13 cellular contexts compared by ENCODE assay signal in genomic region chr12:56336361-56337167, GRCh38. TPM values are rescaled to one million over a fixed set of nuclear protein-coding genes. Genes with fewer than 3 reads are reported as not detected.
DNase-seq lines count a peak whose midpoint lies in the region; ATAC-seq and TF ChIP-seq lines count a peak whose summit lies in the region.
"Had no signal": no experiment of that assay in that cellular context is flagged by ENCODE, and none has a peak within 500 bp of the region (broad histone marks: within the 10 kb centered on the region; RNA-seq: fewer than 3 reads in every experiment).

No MANE protein-coding gene starts in this region.

- intact Hi-C loops in spleen (cut with DNase I; ENCODE audit: low total_unique reads), result loop anchor here (10.0 kb wide), 1 partner anchor 128 kb away; the partner anchor contains the start of gene SPRYD4

- H3K27ac Mint-ChIP-seq in activated CD4-positive, alpha-beta T cell treated with anti-CD3 and anti-CD28 coated beads, Interleukin-2, amount 10 ng/mL, durations not matched to agents 7 days and 5 days, result peak overlapping the region; percentile 79
- H3K27ac Mint-ChIP-seq in activated naive CD8-positive, alpha-beta T cell treated with anti-CD3 and anti-CD28 coated beads for 36 hours, result peak overlapping the region; percentile 96

- peaks cover 10 to 57% (median 43%) of the 10 kb centered on the region in 6 donors for H3K4me1 ChIP-seq in spleen

- in situ Hi-C loops in GM13977 (cut with MboI; ENCODE audit: low pct_unique_long_range_greater_than_20kb, low sequenced_read_pairs, unreplicated experiment), result no loop called here

- TF ChIP-seq POLR2A in spleen (IDR thresholded peaks at IDR 0.05), result no peak

- no peak for DNase-seq in activated CD4-positive, alpha-beta T cell treated with anti-CD3 and anti-CD28 coated beads, Interleukin-2, amount 10 ng/mL, durations not matched to agents 7 days and 5 days
- DNase-seq in activated CD4-positive, alpha-beta T cell treated with anti-CD3 and anti-CD28 coated beads for 4 hours, result no peak
- DNase-seq in NAMALWA (ENCODE audit: low spot score) (peak; percentile 59), spleen (peak; percentile 30), iPS-NIHi11 (ENCODE audit: low spot score) (no peak), GM13977 (ENCODE audit: low spot score) (no peak)
- no peak for DNase-seq in activated naive CD8-positive, alpha-beta T cell treated with anti-CD3 and anti-CD28 coated beads for 36 hours
- DNase-seq: NCI-H1930, sigmoid colon had no signal

- H3K36me3 Mint-ChIP-seq in activated CD4-positive, alpha-beta T cell treated with anti-CD3 and anti-CD28 coated beads, Interleukin-2, amount 10 ng/mL, durations not matched to agents 7 days and 5 days (ENCODE audit: low read depth), result peaks cover 22% of the 10 kb centered on the region
- H3K36me3 Mint-ChIP-seq in activated naive CD8-positive, alpha-beta T cell treated with anti-CD3 and anti-CD28 coated beads for 36 hours, result peaks cover 20% of the 10 kb centered on the region

- no peak overlapping the region for H3K4me3 ChIP-seq in spleen
- H3K4me3 ChIP-seq: sigmoid colon had no signal

- H3K9me3 Mint-ChIP-seq in activated CD4-positive, alpha-beta T cell treated with anti-CD3 and anti-CD28 coated beads, Interleukin-2, amount 10 ng/mL, durations not matched to agents 7 days and 5 days, result no peaks in the 10 kb centered on the region
- H3K9me3 Mint-ChIP-seq in activated naive CD8-positive, alpha-beta T cell treated with anti-CD3 and anti-CD28 coated beads for 36 hours, result no peaks in the 10 kb centered on the region

- TF ChIP-seq CTCF in spleen (IDR thresholded peaks at IDR 0.05 in 8 of 11, conservative IDR thresholded peaks at IDR 0.05 in 3 of 11) (no peak), GM13977 (IDR thresholded peaks at IDR 0.05; ENCODE audit: extremely low read depth, insufficient read depth, missing control alignments) (no peak)

- no peaks in the 10 kb centered on the region for H3K27me3 ChIP-seq in spleen (replicated peaks in 1 of 7)
- H3K27me3 ChIP-seq: sigmoid colon had no signal

- no peak overlapping the region for H3K4me3 Mint-ChIP-seq in activated CD4-positive, alpha-beta T cell treated with anti-CD3 and anti-CD28 coated beads, Interleukin-2, amount 10 ng/mL, durations not matched to agents 7 days and 5 days
- no peak overlapping the region for H3K4me3 Mint-ChIP-seq in activated naive CD8-positive, alpha-beta T cell treated with anti-CD3 and anti-CD28 coated beads for 36 hours

- H3K27me3 Mint-ChIP-seq in activated CD4-positive, alpha-beta T cell treated with anti-CD3 and anti-CD28 coated beads, Interleukin-2, amount 10 ng/mL, durations not matched to agents 7 days and 5 days, result no peaks in the 10 kb centered on the region
- H3K27me3 Mint-ChIP-seq in activated naive CD8-positive, alpha-beta T cell treated with anti-CD3 and anti-CD28 coated beads for 36 hours, result peaks cover 4% of the 10 kb centered on the region

- POLR2A ChIA-PET in activated CD4-positive, alpha-beta T cell treated with anti-CD3 and anti-CD28 coated beads, Interleukin-2, amount 10 ng/mL, durations not matched to agents 7 days and 5 days (lab: Charles Lee), result no interaction called here

- no peak for ATAC-seq in HG03097 (IDR thresholded peaks at IDR 0.05; ENCODE audit: low FRiP score, unreplicated experiment)

- peaks cover 0 to 8% (median 0%) of the 10 kb centered on the region in 6 donors for H3K36me3 ChIP-seq in spleen
- H3K36me3 ChIP-seq: sigmoid colon had no signal

- CTCF ChIA-PET in activated CD4-positive, alpha-beta T cell treated with anti-CD3 and anti-CD28 coated beads, Interleukin-2, amount 10 ng/mL, durations not matched to agents 7 days and 5 days (lab: Charles Lee), result interaction anchor here (1.3 to 2.6 kb wide), 3 partner anchors 10 to 21 kb away, joined by 3 to 11 read pairs (median 5); partner anchors contain the start of gene CNPY2

- H3K27ac ChIP-seq in spleen, result peak overlapping the region in 3 of 8 donors; percentile 78 to 91 (median 81)
- H3K27ac ChIP-seq: sigmoid colon had no signal

- 75 to 84% (median 80%) methylated on average over 9 of the region's 9 CpGs for WGBS in spleen, 5 donors

- H3K9me3 ChIP-seq in spleen, result no peaks in the 10 kb centered on the region
- H3K9me3 ChIP-seq: sigmoid colon had no signal

- peaks cover 62% of the 10 kb centered on the region for H3K4me1 Mint-ChIP-seq in activated CD4-positive, alpha-beta T cell treated with anti-CD3 and anti-CD28 coated beads, Interleukin-2, amount 10 ng/mL, durations not matched to agents 7 days and 5 days
- peaks cover 54% of the 10 kb centered on the region for H3K4me1 Mint-ChIP-seq in activated naive CD8-positive, alpha-beta T cell treated with anti-CD3 and anti-CD28 coated beads for 36 hours

RNA-seq across cellular contexts. Expression of gene IL23A, which starts 2.1 kb away (rescaled TPM):
- total RNA-seq in activated CD4-positive, alpha-beta T cell treated with anti-CD3 and anti-CD28 coated beads, Interleukin-2, amount 10 ng/mL, durations not matched to agents 7 days and 5 days, result 1 to 10 TPM; 6.1 to 8.0 TPM
- 10 to 100 TPM; 20.9 to 22.9 TPM for total RNA-seq in activated naive CD8-positive, alpha-beta T cell treated with anti-CD3 and anti-CD28 coated beads for 36 hours
- 1 to 10 TPM; 1.1 to 4.5 (median 2.0) TPM for total RNA-seq in spleen
- polyA plus RNA-seq in spleen, result 1 to 10 TPM; 1.8 to 4.0 (median 3.6) TPM
- total RNA-seq: A673, sigmoid colon had no signal

RNA-seq across cellular contexts. Expression of gene PAN2, which starts 2.8 kb away (rescaled TPM):
- 10 to 100 TPM; 76.9 to 78.9 TPM for total RNA-seq in activated CD4-positive, alpha-beta T cell treated with anti-CD3 and anti-CD28 coated beads, Interleukin-2, amount 10 ng/mL, durations not matched to agents 7 days and 5 days
- 10 to 100 TPM; 32.3 to 34.5 TPM for total RNA-seq in activated naive CD8-positive, alpha-beta T cell treated with anti-CD3 and anti-CD28 coated beads for 36 hours
- 100 to 1,000 TPM in 4 of 7 donors, 10 to 100 TPM in 3; 47.4 to 132 (median 100) TPM for total RNA-seq in spleen
- polyA plus RNA-seq in spleen, result 10 to 100 TPM; 34.8 to 56.5 (median 54.4) TPM

RNA-seq across cellular contexts. Expression of gene CNPY2, which starts 20.8 kb away (rescaled TPM):
- 100 to 1,000 TPM in 1 of 2 experiments, 10 to 100 TPM in 1; 96.2 to 105 TPM for total RNA-seq in activated CD4-positive, alpha-beta T cell treated with anti-CD3 and anti-CD28 coated beads, Interleukin-2, amount 10 ng/mL, durations not matched to agents 7 days and 5 days
- 100 to 1,000 TPM; 133 to 142 TPM for total RNA-seq in activated naive CD8-positive, alpha-beta T cell treated with anti-CD3 and anti-CD28 coated beads for 36 hours
- 10 to 100 TPM; 63.0 to 79.7 (median 71.9) TPM for total RNA-seq in spleen
- 10 to 100 TPM; 81.9 to 86.9 (median 86.7) TPM for polyA plus RNA-seq in spleen

RNA-seq across cellular contexts. Expression of gene STAT2, which starts 23.3 kb away (rescaled TPM):
- total RNA-seq in activated CD4-positive, alpha-beta T cell treated with anti-CD3 and anti-CD28 coated beads, Interleukin-2, amount 10 ng/mL, durations not matched to agents 7 days and 5 days, result 100 to 1,000 TPM; 391 to 398 TPM
- total RNA-seq in activated naive CD8-positive, alpha-beta T cell treated with anti-CD3 and anti-CD28 coated beads for 36 hours, result 100 to 1,000 TPM; 101 to 102 TPM
- total RNA-seq in spleen, result 100 to 1,000 TPM; 219 to 262 (median 233) TPM
- polyA plus RNA-seq in spleen, result 10 to 100 TPM; 41.5 to 89.7 (median 71.7) TPM

RNA-seq across cellular contexts. Expression of gene APOF, which starts 26.1 kb away (rescaled TPM):
- total RNA-seq in activated CD4-positive, alpha-beta T cell treated with anti-CD3 and anti-CD28 coated beads, Interleukin-2, amount 10 ng/mL, durations not matched to agents 7 days and 5 days, result not detected
- not detected for total RNA-seq in activated naive CD8-positive, alpha-beta T cell treated with anti-CD3 and anti-CD28 coated beads for 36 hours
- not detected for total RNA-seq in spleen
- not detected for polyA plus RNA-seq in spleen
- total RNA-seq: A673, HT-29, mononuclear cell, sigmoid colon had no signal
- polyA plus RNA-seq: sigmoid colon had no signal

Comparison
In these comparisons a context has a peak if more than half of its experiments do, and no peak if none do; other contexts are left out.
1. DNase-seq: peak in NAMALWA (single experiment) and spleen (single experiment); none in activated CD4-positive, alpha-beta T cell treated with anti-CD3 and anti-CD28 coated beads, Interleukin-2, amount 10 ng/mL, durations not matched to agents 7 days and 5 days (single experiment), activated CD4-positive, alpha-beta T cell treated with anti-CD3 and anti-CD28 coated beads for 4 hours (0 of 2), activated naive CD8-positive, alpha-beta T cell treated with anti-CD3 and anti-CD28 coated beads for 36 hours (single experiment), iPS-NIHi11 (single experiment) and GM13977 (single experiment).